ENCODE assay signal across 2 cellular contexts in the genomic region with DNA sequence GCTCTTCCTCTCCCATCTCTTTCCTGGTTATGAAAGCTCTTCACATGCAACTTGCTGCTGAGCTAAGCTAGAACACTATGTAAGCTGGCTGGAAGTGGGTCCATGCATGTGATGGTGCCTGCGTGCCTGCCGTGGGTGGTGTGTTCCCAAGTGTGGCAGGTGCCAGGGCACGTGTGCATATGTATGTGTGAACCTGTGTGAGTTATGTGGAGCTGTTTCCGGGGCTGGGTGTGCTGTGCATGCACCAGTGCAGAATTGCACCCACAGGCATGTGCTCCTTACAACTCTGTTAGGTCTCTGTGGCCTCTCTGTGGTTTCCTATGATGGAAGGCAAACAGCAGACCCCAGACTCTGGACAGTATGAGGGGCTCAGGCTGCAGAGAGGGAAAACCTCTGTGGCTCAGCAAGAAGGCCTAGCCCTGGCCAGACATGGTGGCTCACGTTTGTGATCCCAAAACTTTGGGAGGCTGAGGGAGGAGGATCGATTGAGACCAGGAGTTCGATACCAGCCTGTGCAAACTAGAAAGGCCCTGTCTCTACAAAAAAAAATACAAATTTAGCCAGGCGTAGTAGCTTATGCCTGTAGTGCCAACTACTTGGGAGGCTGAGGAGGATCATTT.
TF ChIP-seq lines count a peak whose summit lies in the region.

No MANE protein-coding gene starts in this region.

TF ChIP-seq in GM12891, 5 proteins besides CTCF, POLR2A, EP300 and RAD21:
- TF ChIP-seq POLR2AphosphoS5 (IDR thresholded peaks at IDR 0.05; ENCODE audit: low read depth, low read length), result no peak
TF ChIP-seq in GM12891: peak in this region for 0.

TF ChIP-seq in H1, 55 proteins besides CTCF, POLR2A, EP300 and RAD21:
- TF ChIP-seq NRF1 (IDR thresholded peaks at IDR 0.05; ENCODE audit: low read depth, low read length) (no peak), FOSL1 (IDR thresholded peaks at IDR 0.05; ENCODE audit: insufficient read depth, low read depth, low read length) (no peak), KDM1A (IDR thresholded peaks at IDR 0.05; ENCODE audit: borderline replicate concordance, low read length) (no peak), RBBP5 (IDR thresholded peaks at IDR 0.05; ENCODE audit: borderline replicate concordance, low read depth, low read length) (no peak), ASH2L (IDR thresholded peaks at IDR 0.05; ENCODE audit: low read length) (no peak), KDM5A (IDR thresholded peaks at IDR 0.05; ENCODE audit: low read length) (no peak), CBX5 (IDR thresholded peaks at IDR 0.05; ENCODE audit: low read depth, low read length) (no peak), TBP (IDR thresholded peaks at IDR 0.05; ENCODE audit: low read depth, low read length) (no peak), SIRT6 (IDR thresholded peaks at IDR 0.05; ENCODE audit: low read length) (no peak), SAP30 (IDR thresholded peaks at IDR 0.05; ENCODE audit: insufficient read depth, insufficient replicate concordance, low read length) (no peak), SIX5 (IDR thresholded peaks at IDR 0.05; ENCODE audit: low read depth, low read length) (no peak), TEAD4 (IDR thresholded peaks at IDR 0.05; ENCODE audit: low read depth, low read length) (no peak), TAF7 (optimal IDR thresholded peaks at IDR 0.05; ENCODE audit: borderline replicate concordance, low read depth, low read length) (no peak), ZNF274 (IDR thresholded peaks at IDR 0.05; ENCODE audit: borderline replicate concordance, extremely low read depth, low read length) (no peak), SIN3A (conservative IDR thresholded peaks at IDR 0.05 in 1 of 2, IDR thresholded peaks at IDR 0.05 in 1 of 2; ENCODE audit: low read depth in 1 of 2, low read length in 2 of 2) (no peak), POLR2AphosphoS5 (IDR thresholded peaks at IDR 0.05; ENCODE audit: low read depth, low read length) (no peak), NANOG (IDR thresholded peaks at IDR 0.05; ENCODE audit: insufficient read depth, low read depth, low read length, poor library complexity, severe bottlenecking) (no peak)
- TF ChIP-seq, protein P1, sequence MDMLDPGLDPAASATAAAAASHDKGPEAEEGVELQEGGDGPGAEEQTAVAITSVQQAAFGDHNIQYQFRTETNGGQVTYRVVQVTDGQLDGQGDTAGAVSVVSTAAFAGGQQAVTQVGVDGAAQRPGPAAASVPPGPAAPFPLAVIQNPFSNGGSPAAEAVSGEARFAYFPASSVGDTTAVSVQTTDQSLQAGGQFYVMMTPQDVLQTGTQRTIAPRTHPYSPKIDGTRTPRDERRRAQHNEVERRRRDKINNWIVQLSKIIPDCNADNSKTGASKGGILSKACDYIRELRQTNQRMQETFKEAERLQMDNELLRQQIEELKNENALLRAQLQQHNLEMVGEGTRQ (IDR thresholded peaks at IDR 0.05; ENCODE audit: low read length), result no peak
